ENCODE assay signal across 19 cellular contexts in the genomic region with DNA sequence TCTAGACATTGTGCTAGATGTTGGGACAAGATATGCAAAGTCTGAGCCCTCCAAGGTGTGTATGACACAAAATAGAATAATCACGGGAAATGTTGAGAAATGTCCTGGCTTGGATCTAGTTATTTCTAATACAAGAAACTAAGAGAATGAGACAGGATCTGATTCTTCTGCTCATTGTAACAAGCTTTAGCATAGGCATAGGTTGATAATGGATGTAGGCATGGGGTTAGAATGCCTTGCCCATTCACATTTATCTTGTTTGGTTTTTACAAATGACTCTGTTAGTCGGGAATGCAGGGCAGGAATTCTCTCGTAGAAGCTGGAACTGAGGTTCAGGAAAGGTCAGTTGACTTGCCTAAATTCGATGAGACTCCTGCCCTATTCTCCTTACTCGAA. TPM values are rescaled to one million over a fixed set of nuclear protein-coding genes. Genes with fewer than 3 reads are reported as not detected.
DNase-seq lines count a peak whose midpoint lies in the region; ATAC-seq, FAIRE-seq and TF ChIP-seq lines count a peak whose summit lies in the region.
"Had no signal": no experiment of that assay in that cellular context is flagged by ENCODE, and none has a peak within 500 bp of the region (broad histone marks: within the 10 kb centered on the region; RNA-seq: fewer than 3 reads in every experiment).

No MANE protein-coding gene starts in this region.

- intact Hi-C loops in left ventricle myocardium inferior (cut with micrococcal nuclease) = loop anchor here (2.0 kb wide), 1 partner anchor 67 kb away; no protein-coding TSS in a partner anchor

- no peak for TF ChIP-seq POLR2A in H54 (IDR thresholded peaks at IDR 0.05; ENCODE audit: low read depth, low read length)

- peaks cover 32% of the 10 kb centered on the region for H3K27me3 ChIP-seq in left ventricle myocardium inferior (ENCODE audit: low read depth)

- no peak overlapping the region for H3K27ac ChIP-seq in left ventricle myocardium inferior (replicated peaks)
- H3K27ac ChIP-seq: PC-9, sigmoid colon had no signal

- DNase-seq in H54 (ENCODE audit: insufficient read length, low spot score) (peak; percentile 43), RPMI7951 (ENCODE audit: low read depth) (peak; percentile 12), fibroblast of villous mesenchyme (ENCODE audit: low read depth) (peak; percentile 51), progenitor cell of endocrine pancreas (ENCODE audit: low spot score, unreplicated experiment) (no peak), COR-L47 (lab: John Stamatoyannopoulos, UW) (no peak), left ventricle myocardium inferior (no peak)
- no peak for DNase-seq in stimulated activated naive B cell treated with anti-CD40 and anti-IgM and Interleukin-4, amounts not matched to agents 10 μg/mL and 1 μg/mL and 100 μg/mL, for 72 hours
- DNase-seq: activated CD4-positive, alpha-beta T cell treated with anti-CD3 and anti-CD28 coated beads for 48 hours; activated T-cell treated with anti-CD3 and anti-CD28 coated beads, Interleukin-2, amount 50 U/mL, for 24 hours; CD4-positive, alpha-beta T cell; foreskin melanocyte; naive B cell; NCI-H1092; NCI-H446; PC-9; sigmoid colon; stimulated activated naive CD4-positive, alpha-beta T cell treated with Interleukin-2 at 50 U/mL for 16 hours; T-helper 1 cell had no signal

- peak overlapping the region; percentile 81 for H3K27ac Mint-ChIP-seq in progenitor cell of endocrine pancreas
- no peak overlapping the region for H3K27ac Mint-ChIP-seq in stimulated activated naive B cell treated with anti-CD40 and anti-IgM and Interleukin-4, amounts not matched to agents 10 μg/mL and 1 μg/mL and 100 μg/mL, for 72 hours
- H3K27ac Mint-ChIP-seq: activated T-cell treated with anti-CD3 and anti-CD28 coated beads, Interleukin-2, amount 50 U/mL, for 24 hours; CD4-positive, alpha-beta T cell had no signal

- H3K27me3 Mint-ChIP-seq in progenitor cell of endocrine pancreas = peaks cover 17% of the 10 kb centered on the region
- peaks cover 21% of the 10 kb centered on the region in 2 donors for H3K27me3 Mint-ChIP-seq in stimulated activated naive B cell treated with anti-CD40 and anti-IgM and Interleukin-4, amounts not matched to agents 10 μg/mL and 1 μg/mL and 100 μg/mL, for 72 hours

- FAIRE-seq in H54 (lab: Jason Lieb, UNC) = peak; percentile 74

- H3K4me1 ChIP-seq in left ventricle myocardium inferior = peaks cover 32% of the 10 kb centered on the region

- peaks cover 1% of the 10 kb centered on the region for H3K36me3 Mint-ChIP-seq in progenitor cell of endocrine pancreas (ENCODE audit: insufficient read depth)
- H3K36me3 Mint-ChIP-seq in stimulated activated naive B cell treated with anti-CD40 and anti-IgM and Interleukin-4, amounts not matched to agents 10 μg/mL and 1 μg/mL and 100 μg/mL, for 72 hours = peaks cover 0 to 2% of the 10 kb centered on the region in 2 donors
- H3K36me3 Mint-ChIP-seq: naive B cell had no signal

- H3K4me1 Mint-ChIP-seq in progenitor cell of endocrine pancreas (ENCODE audit: low read depth) = peaks cover 32% of the 10 kb centered on the region
- H3K4me1 Mint-ChIP-seq in stimulated activated naive B cell treated with anti-CD40 and anti-IgM and Interleukin-4, amounts not matched to agents 10 μg/mL and 1 μg/mL and 100 μg/mL, for 72 hours = peaks cover 12 to 21% of the 10 kb centered on the region in 2 donors

- H3K4me3 ChIP-seq in fibroblast of villous mesenchyme (ENCODE audit: low read depth, low read length) (no peak overlapping the region), left ventricle myocardium inferior (no peak overlapping the region)
- H3K4me3 ChIP-seq: PC-9, sigmoid colon had no signal

- no peaks in the 10 kb centered on the region for H3K9me3 Mint-ChIP-seq in progenitor cell of endocrine pancreas (ENCODE audit: low read depth)
- no peaks in the 10 kb centered on the region for H3K9me3 Mint-ChIP-seq in stimulated activated naive B cell treated with anti-CD40 and anti-IgM and Interleukin-4, amounts not matched to agents 10 μg/mL and 1 μg/mL and 100 μg/mL, for 72 hours
- H3K9me3 Mint-ChIP-seq: activated T-cell treated with anti-CD3 and anti-CD28 coated beads, Interleukin-2, amount 50 U/mL, for 24 hours; CD4-positive, alpha-beta T cell; naive B cell had no signal

- H3K9me3 ChIP-seq in left ventricle myocardium inferior (replicated peaks) = no peaks in the 10 kb centered on the region
- H3K9me3 ChIP-seq: sigmoid colon had no signal

- no peaks in the 10 kb centered on the region for H3K36me3 ChIP-seq in left ventricle myocardium inferior
- H3K36me3 ChIP-seq: sigmoid colon had no signal

- TF ChIP-seq CTCF in fibroblast of villous mesenchyme (IDR thresholded peaks at IDR 0.05; ENCODE audit: insufficient read depth, low read depth, low read length) = no peak
- no peak for TF ChIP-seq CTCF in progenitor cell of endocrine pancreas (IDR thresholded peaks at IDR 0.05; ENCODE audit: unreplicated experiment)
- TF ChIP-seq CTCF in left ventricle myocardium inferior (IDR thresholded peaks at IDR 0.05; ENCODE audit: borderline replicate concordance) = no peak

- no peak for ATAC-seq in stimulated activated naive B cell treated with anti-CD40 and anti-IgM and Interleukin-4, amounts not matched to agents 10 μg/mL and 1 μg/mL and 100 μg/mL, for 72 hours (replicated peaks)

- H3K4me3 Mint-ChIP-seq in progenitor cell of endocrine pancreas (ENCODE audit: low read depth) = no peak overlapping the region
- no peak overlapping the region for H3K4me3 Mint-ChIP-seq in stimulated activated naive B cell treated with anti-CD40 and anti-IgM and Interleukin-4, amounts not matched to agents 10 μg/mL and 1 μg/mL and 100 μg/mL, for 72 hours
- H3K4me3 Mint-ChIP-seq: activated T-cell treated with anti-CD3 and anti-CD28 coated beads, Interleukin-2, amount 50 U/mL, for 24 hours had no signal

RNA-seq across cellular contexts. Expression of gene SLC26A8, which starts 1.5 kb away (rescaled TPM):
- total RNA-seq in RPMI7951 (2014; rRNA removed; shearing (Covaris generic)) = not detected in 2 replicates
- total RNA-seq in fibroblast of villous mesenchyme (not detected in 2 replicates), progenitor cell of endocrine pancreas (not detected in 2 replicates), left ventricle myocardium inferior (not detected)
- total RNA-seq: CD4-positive, alpha-beta T cell; HT-29; PC-9; sigmoid colon had no signal

RNA-seq across cellular contexts. Expression of gene MAPK14, which starts 1.7 kb away (rescaled TPM):
- 54.5 and 62.5 TPM in 2 replicates for total RNA-seq in RPMI7951 (2014; rRNA removed; shearing (Covaris generic))
- total RNA-seq in fibroblast of villous mesenchyme (51.9 and 86.8 TPM in 2 replicates), progenitor cell of endocrine pancreas (43.3 and 43.7 TPM in 2 replicates), left ventricle myocardium inferior (24.5 TPM)

Comparison
In these comparisons a context has a peak if more than half of its experiments do, and no peak if none do; other contexts are left out.
1. DNase-seq: peak in H54 (single experiment), RPMI7951 (single experiment) and fibroblast of villous mesenchyme (single experiment); none in progenitor cell of endocrine pancreas (single experiment), COR-L47 (single experiment), stimulated activated naive B cell treated with anti-CD40 and anti-IgM and Interleukin-4, amounts not matched to agents 10 μg/mL and 1 μg/mL and 100 μg/mL, for 72 hours (single experiment) and left ventricle myocardium inferior (single experiment).